ENCODE assay signal across 12 cellular contexts in the genomic region with DNA sequence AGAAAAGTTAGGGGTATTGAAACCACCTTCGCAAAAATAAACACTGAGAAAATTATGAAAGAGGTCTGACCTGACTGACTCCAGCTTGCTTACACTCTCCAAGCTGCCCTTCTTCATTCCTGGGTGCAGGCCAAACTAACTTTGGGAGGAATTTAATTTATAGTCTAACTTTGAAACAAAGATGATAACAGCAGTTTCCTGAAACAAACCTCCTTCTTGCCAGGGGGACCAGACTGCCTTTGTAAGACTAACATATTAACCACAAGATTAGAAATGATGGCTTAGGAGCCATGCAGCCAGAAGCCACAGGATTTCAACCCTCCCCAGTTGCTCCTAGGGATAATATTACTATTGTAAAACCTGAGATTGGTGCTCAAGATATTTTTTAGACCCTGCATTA. TPM values are rescaled to one million over a fixed set of nuclear protein-coding genes. Genes with fewer than 3 reads are reported as not detected.
DNase-seq lines count a peak whose midpoint lies in the region; ATAC-seq, FAIRE-seq and TF ChIP-seq lines count a peak whose summit lies in the region.
"Had no signal": no experiment of that assay in that cellular context is flagged by ENCODE, and none has a peak within 500 bp of the region (broad histone marks: within the 10 kb centered on the region; RNA-seq: fewer than 3 reads in every experiment).

No MANE protein-coding gene starts in this region.

- no peak for DNase-seq in DND-41
- DNase-seq in RPMI7951 (ENCODE audit: low read depth), result peak; percentile 71
- peak; percentile 82 for DNase-seq in fibroblast of peridontal ligament (ENCODE audit: extremely low read depth)
- DNase-seq in renal cortical epithelial cell (ENCODE audit: low read depth), result peak; percentile 61
- DNase-seq in HAP-1 (ENCODE audit: low spot score in 2 of 2), result no peak
- DNase-seq in LoVo (ENCODE audit: low spot score), result no peak
- DNase-seq in frontal cortex (ENCODE audit: low spot score in 2 of 2), result no peak
- DNase-seq: NCI-H1105 treated with DMSO at 0.1 percent for 48 hours; NCI-H524; psoas muscle; stimulated activated CD4-positive, alpha-beta T cell treated with anti-CD3 and anti-CD28 coated beads, Interleukin-4, amount 100 ng/mL, for 1 hour had no signal

- no peaks in the 10 kb centered on the region for H3K36me3 ChIP-seq in DND-41 (ENCODE audit: insufficient read depth, low read length)
- no peaks in the 10 kb centered on the region for H3K36me3 ChIP-seq in HAP-1 (replicated peaks)

- TF ChIP-seq CTCF in DND-41 (IDR thresholded peaks at IDR 0.05; ENCODE audit: borderline replicate concordance, extremely low read depth, low read length, poor library complexity, severe bottlenecking), result no peak

- no peaks in the 10 kb centered on the region for H4K20me1 ChIP-seq in DND-41 (ENCODE audit: insufficient read depth, low read length)

- H3K9me3 ChIP-seq in DND-41 (ENCODE audit: insufficient read depth, low read length, severe bottlenecking), result no peaks in the 10 kb centered on the region
- H3K9me3 ChIP-seq in HAP-1, result no peaks in the 10 kb centered on the region
- H3K9me3 ChIP-seq: psoas muscle had no signal

- H3K79me2 ChIP-seq in DND-41 (ENCODE audit: insufficient read depth, low read length), result no peaks in the 10 kb centered on the region

- no peak for FAIRE-seq in frontal cortex (lab: Jason Lieb, UNC)

- ATAC-seq in DND-41 (ENCODE audit: insufficient read depth, low read depth) (peak; percentile 73; the same call in 2 of the 3 replicates), GM18520 (IDR thresholded peaks at IDR 0.05; ENCODE audit: unreplicated experiment) (no peak)
- ATAC-seq: psoas muscle had no signal

- H2AFZ ChIP-seq in DND-41 (ENCODE audit: low read depth, low read length), result no peak overlapping the region

- no peaks in the 10 kb centered on the region for H3K27me3 ChIP-seq in DND-41 (ENCODE audit: insufficient read depth, low read length, poor library complexity)
- H3K27me3 ChIP-seq in HAP-1 (ENCODE audit: low read depth), result no peaks in the 10 kb centered on the region

- no peak overlapping the region for H3K27ac ChIP-seq in DND-41 (ENCODE audit: low read length)
- H3K27ac ChIP-seq: psoas muscle had no signal

- in situ Hi-C loops in HAP-1 (cut with MboI; ENCODE audit: low sequenced_read_pairs), result no loop called here

- no peak overlapping the region for H3K4me3 ChIP-seq in DND-41 (ENCODE audit: low read depth in 1 of 2, low read length in 2 of 2)
- no peak overlapping the region for H3K4me3 ChIP-seq in HAP-1
- H3K4me3 ChIP-seq: psoas muscle had no signal

- H3K4me1 ChIP-seq in DND-41 (ENCODE audit: insufficient read depth, low read length) (peaks cover 14% of the 10 kb centered on the region), HAP-1 (0 out of 2 replicates have a peak, but pooled peaks cover 3% of the 10 kb centered on the region)
- H3K4me1 ChIP-seq: psoas muscle had no signal

- H3K9ac ChIP-seq in DND-41 (ENCODE audit: low read depth, low read length), result no peak overlapping the region

- H3K4me2 ChIP-seq in DND-41 (ENCODE audit: insufficient read depth, low read length), result no peak overlapping the region

RNA-seq across cellular contexts. Expression of a gene that starts 13.8 kb away (rescaled TPM):
- 9.0 and 13.5 TPM in 2 replicates for total RNA-seq in RPMI7951 (2014; rRNA removed; shearing (Covaris generic))
- total RNA-seq in renal cortical epithelial cell (13.9 and 43.4 TPM in 2 replicates), frontal cortex (15.5 TPM)

Comparison
In these comparisons a context has a peak if more than half of its experiments do, and no peak if none do; other contexts are left out.
1. DNase-seq: peak in RPMI7951 (single experiment), fibroblast of peridontal ligament (single experiment) and renal cortical epithelial cell (single experiment); none in DND-41 (single experiment), HAP-1 (0 of 2), LoVo (single experiment) and frontal cortex (0 of 2).